ENCODE assay signal across 14 cellular contexts in genomic region chr12:42382013-42382696, GRCh38. TPM values are rescaled to one million over a fixed set of nuclear protein-coding genes. Genes with fewer than 3 reads are reported as not detected.
A peak's percentile ranks its signal among the peaks of the same experiment; 100 is the strongest.
DNase-seq lines count a peak whose midpoint lies in the region; ATAC-seq and TF ChIP-seq lines count a peak whose summit lies in the region.
"Had no signal": no experiment of that assay in that cellular context is flagged by ENCODE, and none has a peak within 500 bp of the region (broad histone marks: within the 10 kb centered on the region; RNA-seq: fewer than 3 reads in every experiment).

No MANE protein-coding gene starts in this region.

- TF ChIP-seq RAD21 in IMR-90 (IDR thresholded peaks at IDR 0.05; ENCODE audit: low read length), result no peak

- POLR2A ChIA-PET in IMR-90 (lab: Charles Lee; ENCODE audit: unreplicated experiment), result no interaction called here

- no peaks in the 10 kb centered on the region for H3K27me3 ChIP-seq in CD4-positive, CD25-positive, alpha-beta regulatory T cell (ENCODE audit: control insufficient read depth, insufficient read depth, low read length)
- no peaks in the 10 kb centered on the region for H3K27me3 ChIP-seq in IMR-90 (ENCODE audit: control insufficient read depth, insufficient read depth, low read length)
- H3K27me3 ChIP-seq: dorsolateral prefrontal cortex had no signal

- H4K20me1 ChIP-seq in IMR-90 (ENCODE audit: insufficient read depth, low read length), result no peaks in the 10 kb centered on the region

- no peaks in the 10 kb centered on the region for H3K9me3 Mint-ChIP-seq in CD4-positive, CD25-positive, alpha-beta regulatory T cell
- no peaks in the 10 kb centered on the region for H3K9me3 Mint-ChIP-seq in nephron

- peaks cover 8% of the 10 kb centered on the region for H3K36me3 ChIP-seq in CD4-positive, CD25-positive, alpha-beta regulatory T cell (ENCODE audit: control insufficient read depth, insufficient read depth, low read length)
- H3K36me3 ChIP-seq in IMR-90 (ENCODE audit: control insufficient read depth, insufficient read depth, low read length), result peaks cover 5% of the 10 kb centered on the region; the same call in 1 of the 2 replicates

- H4K91ac ChIP-seq in IMR-90 (ENCODE audit: insufficient read depth, low read depth, low read length), result no peak overlapping the region

- H2AK9ac ChIP-seq in IMR-90 (replicated peaks; ENCODE audit: low read depth, low read length, poor library complexity), result no peak overlapping the region

- H3K9ac ChIP-seq in IMR-90 (ENCODE audit: low read depth, low read length), result no peak overlapping the region

- H2AFZ ChIP-seq in IMR-90 (replicated peaks; ENCODE audit: low read length, poor library complexity), result no peak overlapping the region

- no peak overlapping the region; the same call in 1 of the 2 replicates for H3K4me2 ChIP-seq in IMR-90 (ENCODE audit: low read depth, low read length)

- TF ChIP-seq CTCF in IMR-90 (conservative IDR thresholded peaks at IDR 0.05; ENCODE audit: low read depth, low read length), result no peak
- TF ChIP-seq CTCF in choroid plexus epithelial cell (conservative IDR thresholded peaks at IDR 0.05; ENCODE audit: low read depth, low read length), result no peak
- TF ChIP-seq CTCF in nephron (IDR thresholded peaks at IDR 0.05; ENCODE audit: unreplicated experiment in 3 of 3), result no peak

- no peak overlapping the region for H3K14ac ChIP-seq in IMR-90 (replicated peaks; ENCODE audit: low read depth, low read length)

- H3K27me3 Mint-ChIP-seq in CD4-positive, CD25-positive, alpha-beta regulatory T cell, result no peaks in the 10 kb centered on the region
- H3K27me3 Mint-ChIP-seq in nephron (ENCODE audit: low read depth), result no peaks in the 10 kb centered on the region

- H4K5ac ChIP-seq in IMR-90 (ENCODE audit: low read depth, low read length), result no peak overlapping the region

- no peak overlapping the region for H3K56ac ChIP-seq in IMR-90 (ENCODE audit: extremely low read depth, insufficient read depth, low read length)

- no peak overlapping the region for H2BK15ac ChIP-seq in IMR-90 (ENCODE audit: low read depth, low read length)

- H3K27ac Mint-ChIP-seq in CD4-positive, CD25-positive, alpha-beta regulatory T cell, result peak overlapping the region in 2 of 3 donors; percentile 30 to 82
- peak overlapping the region in 2 of 3 experiments; percentile 21 to 25 for H3K27ac Mint-ChIP-seq in nephron

- H2AK5ac ChIP-seq in IMR-90 (ENCODE audit: low read depth, low read length), result no peak overlapping the region

- H3K4me1 ChIP-seq in CD4-positive, CD25-positive, alpha-beta regulatory T cell (ENCODE audit: control insufficient read depth, insufficient read depth, low read length, poor library complexity, severe bottlenecking), result no peaks in the 10 kb centered on the region
- H3K4me1 ChIP-seq in IMR-90 (ENCODE audit: control insufficient read depth, insufficient read depth, low read length), result no peaks in the 10 kb centered on the region; the same call in 1 of the 2 replicates

- intact Hi-C loops in IMR-90 (cut with micrococcal nuclease), result no loop called here

- peaks cover 3 to 6% of the 10 kb centered on the region in 2 experiments; a peak in 3 of 4 replicates for H3K79me1 ChIP-seq in IMR-90 (ENCODE audit: low read depth in 1 of 2, low read length in 2 of 2)

- H3K9me3 ChIP-seq in CD4-positive, CD25-positive, alpha-beta regulatory T cell (ENCODE audit: control insufficient read depth in 2 of 2, low read length in 2 of 2), result no peaks in the 10 kb centered on the region
- H3K9me3 ChIP-seq in IMR-90 (ENCODE audit: control insufficient read depth, insufficient read depth, low read length), result no peaks in the 10 kb centered on the region

- TF ChIP-seq POLR2A in IMR-90 (IDR thresholded peaks at IDR 0.05; ENCODE audit: low read depth, low read length), result no peak

- ATAC-seq in CD4-positive, CD25-positive, alpha-beta regulatory T cell (ENCODE audit: low read depth in 2 of 2), result no peak
- ATAC-seq in IMR-90 (ENCODE audit: low read depth) (no peak; the same call in 1 of the 2 replicates), HG03039 (IDR thresholded peaks at IDR 0.05; ENCODE audit: unreplicated experiment) (no peak), GM21526 (IDR thresholded peaks at IDR 0.05; ENCODE audit: low FRiP score, unreplicated experiment) (no peak)
- ATAC-seq: sciatic nerve had no signal

- no peak for DNase-seq in CD4-positive, CD25-positive, alpha-beta regulatory T cell
- peak; percentile 50 for DNase-seq in IMR-90
- peak; percentile 71 for DNase-seq in choroid plexus epithelial cell (ENCODE audit: low read depth)
- DNase-seq in dedifferentiated amniotic fluid mesenchymal stem cell (ENCODE audit: extremely low spot score), result no peak
- DNase-seq: COR-L47, dorsolateral prefrontal cortex, NCI-H1092, NCI-H510A treated with DMSO at 0.1 percent for 48 hours, T-helper 9 cell had no signal

- H4K8ac ChIP-seq in IMR-90 (ENCODE audit: low read depth in 2 of 2, low read length in 2 of 2), result no peak overlapping the region

- in situ Hi-C loops in IMR-90 (cut with MboI; ENCODE audit: low sequenced_read_pairs), result no loop called here

- no peak overlapping the region for H3K23ac ChIP-seq in IMR-90 (ENCODE audit: low read depth, low read length)

- no peak overlapping the region for H3K4me3 ChIP-seq in CD4-positive, CD25-positive, alpha-beta regulatory T cell (ENCODE audit: low read depth, low read length)
- no peak overlapping the region for H3K4me3 ChIP-seq in IMR-90 (ENCODE audit: insufficient read depth, low read depth, low read length)
- no peak overlapping the region for H3K4me3 ChIP-seq in choroid plexus epithelial cell (ENCODE audit: low read depth, low read length)
- H3K4me3 ChIP-seq: dorsolateral prefrontal cortex had no signal

- no peak overlapping the region for H3K4me3 Mint-ChIP-seq in CD4-positive, CD25-positive, alpha-beta regulatory T cell
- no peak overlapping the region for H3K4me3 Mint-ChIP-seq in nephron

- H3K4me1 Mint-ChIP-seq in CD4-positive, CD25-positive, alpha-beta regulatory T cell, result peaks cover 25 to 46% (median 32%) of the 10 kb centered on the region in 4 donors
- H3K4me1 Mint-ChIP-seq in nephron, result peaks cover 15% of the 10 kb centered on the region

- H3K9me1 ChIP-seq in IMR-90 (ENCODE audit: insufficient read depth, low read length), result no peaks in the 10 kb centered on the region

- H2BK5ac ChIP-seq in IMR-90 (ENCODE audit: low read depth, low read length, poor library complexity, severe bottlenecking), result no peak overlapping the region

- H3K27ac ChIP-seq in CD4-positive, CD25-positive, alpha-beta regulatory T cell (ENCODE audit: insufficient read depth, low read length, poor library complexity, severe bottlenecking), result no peak overlapping the region
- H3K27ac ChIP-seq in IMR-90 (ENCODE audit: insufficient read depth, low read length), result no peak overlapping the region
- H3K27ac ChIP-seq: dorsolateral prefrontal cortex, RWPE1 had no signal

- dilution Hi-C loops in IMR-90 (cut with HindIII; ENCODE audit: low sequenced_read_pairs, unreplicated experiment), result no loop called here

- H3K36me3 Mint-ChIP-seq in CD4-positive, CD25-positive, alpha-beta regulatory T cell, result peaks cover 37% of the 10 kb centered on the region
- H3K36me3 Mint-ChIP-seq in nephron (ENCODE audit: low read depth), result peaks cover 26% of the 10 kb centered on the region

- H3K4ac ChIP-seq in IMR-90 (ENCODE audit: low read depth, low read length), result no peak overlapping the region

- WGBS in IMR-90 (ENCODE audit: extremely low coverage in 2 of 2, insufficient read length in 1 of 2), 2 experiments, result no CpG with 5 or more reads among the region's 2 CpGs

- no peak overlapping the region; the same call in 1 of the 2 replicates for H3K18ac ChIP-seq in IMR-90 (ENCODE audit: low read depth, low read length)

- H2BK20ac ChIP-seq in IMR-90 (ENCODE audit: low read depth, low read length), result no peak overlapping the region

- H2BK120ac ChIP-seq in IMR-90 (ENCODE audit: low read depth, low read length), result no peak overlapping the region

- no TSS peak for BruUV-seq in IMR-90 (replicated peaks; lab: Mats Ljungman, UMichigan)

- CTCF ChIA-PET in IMR-90 (lab: Yijun Ruan, JAX), result interaction anchor here (2.7 kb wide), 1 partner anchor 10 kb away, joined by 10 read pairs; no protein-coding TSS in a partner anchor

TF ChIP-seq in IMR-90, 13 proteins besides CTCF, POLR2A, EP300 and RAD21:
- peak; percentile 86 for TF ChIP-seq CEBPB (IDR thresholded peaks at IDR 0.05; ENCODE audit: low read depth, low read length)
- TF ChIP-seq RCOR1 (IDR thresholded peaks at IDR 0.05; ENCODE audit: insufficient replicate concordance, low read length), result no peak

RNA-seq across cellular contexts. Expression of gene PPHLN1, which starts 56.2 kb away (rescaled TPM):
- total RNA-seq in CD4-positive, CD25-positive, alpha-beta regulatory T cell, result 102 TPM
- 100 to 1,000 TPM; 158 to 186 (median 182) TPM for polyA plus RNA-seq in CD4-positive, CD25-positive, alpha-beta regulatory T cell
- 50.7 and 96.9 TPM in 2 replicates for total RNA-seq in IMR-90 (2012; rRNA removed)
- polyA plus RNA-seq in IMR-90 (2012; rRNA removed), result 51.5 and 54.3 TPM in 2 replicates
- polyA plus RNA-seq in IMR-90 (2012; cell fraction: cytosol; rRNA removed), result 6.7 and 14.3 TPM in 2 replicates
- polyA plus RNA-seq in IMR-90 (2012; cell fraction: nucleus; rRNA removed; ENCODE audit: low replicate concordance), result 8.4 and 58.6 TPM in 2 replicates

RNA-seq across cellular contexts. Expression of gene ZCRB1, which starts 56.3 kb away (rescaled TPM):
- 36.7 TPM for total RNA-seq in CD4-positive, CD25-positive, alpha-beta regulatory T cell
- polyA plus RNA-seq in CD4-positive, CD25-positive, alpha-beta regulatory T cell, result 100 to 1,000 TPM in 1 of 4 donors, 10 to 100 TPM in 3; 81.8 to 150 (median 88.0) TPM
- total RNA-seq in IMR-90 (2012; rRNA removed), result 28.1 and 33.1 TPM in 2 replicates
- polyA plus RNA-seq in IMR-90 (2012; rRNA removed), result 19.7 and 29.2 TPM in 2 replicates
- polyA plus RNA-seq in IMR-90 (2012; cell fraction: cytosol; rRNA removed), result 11.2 and 12.5 TPM in 2 replicates
- 5.1 and 14.3 TPM in 2 replicates for polyA plus RNA-seq in IMR-90 (2012; cell fraction: nucleus; rRNA removed; ENCODE audit: low replicate concordance)

Comparison
In these comparisons a context has a peak if more than half of its experiments do, and no peak if none do; other contexts are left out.
1. DNase-seq: peak in IMR-90 (single experiment) and choroid plexus epithelial cell (single experiment); none in CD4-positive, CD25-positive, alpha-beta regulatory T cell (0 of 3) and dedifferentiated amniotic fluid mesenchymal stem cell (single experiment).